1 cellular context compared by ENCODE assay signal in genomic region chr21:14557413-14557812, GRCh38.
TF ChIP-seq lines count a peak whose summit lies in the region.

No MANE protein-coding gene starts in this region.

TF ChIP-seq in GM12878, 131 proteins besides CTCF, POLR2A, EP300 and RAD21 (continued from another document):
- peak; percentile 83; the same call in 1 of the 2 replicates for TF ChIP-seq RELB (IDR thresholded peaks at IDR 0.05; ENCODE audit: low read depth)
- no peak for TF ChIP-seq TBL1XR1 (IDR thresholded peaks at IDR 0.05; ENCODE audit: low read depth, low read length)
- TF ChIP-seq RELA (IDR thresholded peaks at IDR 0.05; ENCODE audit: borderline replicate concordance, partially characterized antibody) = peak; percentile 30
- TF ChIP-seq IRF4 (IDR thresholded peaks at IDR 0.05; ENCODE audit: low read depth, low read length) = no peak
- TF ChIP-seq SPI1 (IDR thresholded peaks at IDR 0.05; ENCODE audit: borderline replicate concordance, insufficient read depth, low read depth, low read length) = peak; percentile 75; the same call in 1 of the 2 replicates
- no peak for TF ChIP-seq YBX1 (IDR thresholded peaks at IDR 0.05)
- no peak for TF ChIP-seq EZH2 (IDR thresholded peaks at IDR 0.05; ENCODE audit: borderline replicate concordance, control insufficient read depth, low read depth, low read length)
- TF ChIP-seq BCLAF1 (IDR thresholded peaks at IDR 0.05) = no peak
- TF ChIP-seq CHD4 (IDR thresholded peaks at IDR 0.05) = no peak
- TF ChIP-seq TCF3 (IDR thresholded peaks at IDR 0.05; ENCODE audit: borderline replicate concordance, insufficient read depth, low read depth, low read length) = no peak
- TF ChIP-seq EGR1 (IDR thresholded peaks at IDR 0.05; ENCODE audit: borderline replicate concordance in 1 of 2, low read depth in 2 of 2, low read length in 2 of 2) = no peak
- no peak for TF ChIP-seq BCL3 (IDR thresholded peaks at IDR 0.05; ENCODE audit: borderline replicate concordance, insufficient read depth, low read depth, low read length, poor library complexity, severe bottlenecking)
- TF ChIP-seq, protein P1, sequence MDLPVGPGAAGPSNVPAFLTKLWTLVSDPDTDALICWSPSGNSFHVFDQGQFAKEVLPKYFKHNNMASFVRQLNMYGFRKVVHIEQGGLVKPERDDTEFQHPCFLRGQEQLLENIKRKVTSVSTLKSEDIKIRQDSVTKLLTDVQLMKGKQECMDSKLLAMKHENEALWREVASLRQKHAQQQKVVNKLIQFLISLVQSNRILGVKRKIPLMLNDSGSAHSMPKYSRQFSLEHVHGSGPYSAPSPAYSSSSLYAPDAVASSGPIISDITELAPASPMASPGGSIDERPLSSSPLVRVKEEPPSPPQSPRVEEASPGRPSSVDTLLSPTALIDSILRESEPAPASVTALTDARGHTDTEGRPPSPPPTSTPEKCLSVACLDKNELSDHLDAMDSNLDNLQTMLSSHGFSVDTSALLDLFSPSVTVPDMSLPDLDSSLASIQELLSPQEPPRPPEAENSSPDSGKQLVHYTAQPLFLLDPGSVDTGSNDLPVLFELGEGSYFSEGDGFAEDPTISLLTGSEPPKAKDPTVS (IDR thresholded peaks at IDR 0.05; ENCODE audit: low read depth, low read length) = no peak
- TF ChIP-seq ZNF274 (IDR thresholded peaks at IDR 0.05; ENCODE audit: insufficient read depth, insufficient read length) = no peak
- TF ChIP-seq MYC (IDR thresholded peaks at IDR 0.05; ENCODE audit: insufficient read depth, insufficient read length, insufficient replicate concordance, low read length, severe bottlenecking) = no peak
- no peak for TF ChIP-seq NFYA (IDR thresholded peaks at IDR 0.05; ENCODE audit: borderline replicate concordance, low read depth, low read length)
- TF ChIP-seq ELK1 (IDR thresholded peaks at IDR 0.05; ENCODE audit: low read depth, low read length) = no peak
- peak; percentile 81 for TF ChIP-seq RAD51 (IDR thresholded peaks at IDR 0.05)
- TF ChIP-seq PRDM15 (CRISPR knock-in tag; IDR thresholded peaks at IDR 0.05) = no peak
- no peak for TF ChIP-seq SUZ12 (IDR thresholded peaks at IDR 0.05; ENCODE audit: unreplicated experiment)
- TF ChIP-seq BHLHE40 (IDR thresholded peaks at IDR 0.05; ENCODE audit: borderline replicate concordance in 1 of 2, low read depth in 2 of 2, low read length in 1 of 2) = peak in 1 of 2 experiments; percentile 4; a peak in 1 of 4 replicates
- no peak for TF ChIP-seq HDAC2 (IDR thresholded peaks at IDR 0.05)
- peak; percentile 63 for TF ChIP-seq IKZF1 (conservative IDR thresholded peaks at IDR 0.05)
- TF ChIP-seq JUNB (IDR thresholded peaks at IDR 0.05) = no peak
- TF ChIP-seq IKZF2 (IDR thresholded peaks at IDR 0.05) = peak; percentile 74 to 75; a peak in 3 of 4 replicates
- TF ChIP-seq ZZZ3 (IDR thresholded peaks at IDR 0.05; ENCODE audit: control insufficient read depth, insufficient read length, low read depth) = no peak
- no peak for TF ChIP-seq TCF12 (IDR thresholded peaks at IDR 0.05; ENCODE audit: low read depth, low read length)
- no peak for TF ChIP-seq SREBF2 (IDR thresholded peaks at IDR 0.05; ENCODE audit: low read length)
- no peak for TF ChIP-seq SIN3A (IDR thresholded peaks at IDR 0.05; ENCODE audit: low read depth, low read length)
- TF ChIP-seq SMARCA5 (IDR thresholded peaks at IDR 0.05) = no peak
- TF ChIP-seq SRF (IDR thresholded peaks at IDR 0.05; ENCODE audit: low read depth in 2 of 2, low read length in 2 of 2) = no peak
- TF ChIP-seq JUND (IDR thresholded peaks at IDR 0.05; ENCODE audit: low read depth, low read length) = no peak
- TF ChIP-seq E2F4 (IDR thresholded peaks at IDR 0.05; ENCODE audit: low read depth, low read length) = no peak
- no peak for TF ChIP-seq SMC3 (IDR thresholded peaks at IDR 0.05; ENCODE audit: borderline replicate concordance, low read length)
- TF ChIP-seq USF1 (IDR thresholded peaks at IDR 0.05; ENCODE audit: borderline replicate concordance, extremely low read length, insufficient read depth, low read depth, low read length) = no peak
- TF ChIP-seq, protein P2, sequence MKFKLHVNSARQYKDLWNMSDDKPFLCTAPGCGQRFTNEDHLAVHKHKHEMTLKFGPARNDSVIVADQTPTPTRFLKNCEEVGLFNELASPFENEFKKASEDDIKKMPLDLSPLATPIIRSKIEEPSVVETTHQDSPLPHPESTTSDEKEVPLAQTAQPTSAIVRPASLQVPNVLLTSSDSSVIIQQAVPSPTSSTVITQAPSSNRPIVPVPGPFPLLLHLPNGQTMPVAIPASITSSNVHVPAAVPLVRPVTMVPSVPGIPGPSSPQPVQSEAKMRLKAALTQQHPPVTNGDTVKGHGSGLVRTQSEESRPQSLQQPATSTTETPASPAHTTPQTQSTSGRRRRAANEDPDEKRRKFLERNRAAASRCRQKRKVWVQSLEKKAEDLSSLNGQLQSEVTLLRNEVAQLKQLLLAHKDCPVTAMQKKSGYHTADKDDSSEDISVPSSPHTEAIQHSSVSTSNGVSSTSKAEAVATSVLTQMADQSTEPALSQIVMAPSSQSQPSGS (IDR thresholded peaks at IDR 0.05; ENCODE audit: low read length) = no peak
- TF ChIP-seq CBX5 (IDR thresholded peaks at IDR 0.05; ENCODE audit: low read depth) = no peak
- no peak for TF ChIP-seq ZNF24 (IDR thresholded peaks at IDR 0.05)
- no peak for TF ChIP-seq SREBF1 (IDR thresholded peaks at IDR 0.05; ENCODE audit: low read length)
